Comparison of ENCODE assay signal across 10 cellular contexts in the genomic region with DNA sequence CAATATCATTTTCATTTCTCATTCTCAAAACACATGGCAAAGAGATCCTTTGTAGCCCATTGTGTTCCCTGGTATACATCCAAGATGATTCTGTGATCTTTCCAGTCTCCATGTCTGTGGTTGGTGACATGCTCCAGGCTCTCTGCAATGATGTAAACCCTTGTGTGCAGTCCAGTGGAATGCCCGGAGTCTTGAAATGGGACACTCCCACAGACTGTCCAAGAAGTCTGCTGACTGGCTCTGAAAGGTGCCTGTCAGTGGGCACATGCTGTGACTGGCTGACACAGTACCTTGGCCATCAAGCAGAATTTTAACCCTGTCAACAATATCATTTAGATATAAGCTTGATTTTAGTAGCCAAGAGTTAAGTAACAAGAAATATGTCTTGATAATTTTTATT.
DNase-seq lines count a peak whose midpoint lies in the region; FAIRE-seq and TF ChIP-seq lines count a peak whose summit lies in the region.
"Had no signal": no experiment of that assay in that cellular context is flagged by ENCODE, and none has a peak within 500 bp of the region (broad histone marks: within the 10 kb centered on the region; RNA-seq: fewer than 3 reads in every experiment).

No MANE protein-coding gene starts in this region.

- no peaks in the 10 kb centered on the region for H3K27me3 ChIP-seq in breast epithelium
- no peaks in the 10 kb centered on the region for H3K27me3 ChIP-seq in subcutaneous abdominal adipose tissue (ENCODE audit: control insufficient read depth in 5 of 5, insufficient read depth in 4 of 5, low read length in 5 of 5)

- H3K9me3 ChIP-seq in breast epithelium = no peaks in the 10 kb centered on the region
- no peaks in the 10 kb centered on the region for H3K9me3 ChIP-seq in subcutaneous abdominal adipose tissue (ENCODE audit: control insufficient read depth in 5 of 5, low read length in 5 of 5)

- FAIRE-seq in GM12891 (lab: Jason Lieb, UNC) = no peak
- FAIRE-seq: small intestine had no signal

- H3K4me3 ChIP-seq in breast epithelium (no peak overlapping the region), subcutaneous abdominal adipose tissue (ENCODE audit: low read depth in 1 of 5, low read length in 5 of 5) (no peak overlapping the region)

- POLR2A ChIA-PET in HEK293T (lab: Yijun Ruan, JAX) = no interaction called here

- CTCF ChIA-PET in HEK293T (lab: Yijun Ruan, JAX) = no interaction called here

- TF ChIP-seq POLR2A in breast epithelium (IDR thresholded peaks at IDR 0.05) = no peak
- no peak for TF ChIP-seq POLR2A in GM12891 (IDR thresholded peaks at IDR 0.05; ENCODE audit: low read depth, low read length)

- H3K4me1 ChIP-seq in breast epithelium = no peaks in the 10 kb centered on the region
- peaks cover 0 to 19% (median 13%) of the 10 kb centered on the region in 5 donors for H3K4me1 ChIP-seq in subcutaneous abdominal adipose tissue (ENCODE audit: control insufficient read depth in 5 of 5, insufficient read depth in 5 of 5, low read length in 5 of 5)

- H3K36me3 ChIP-seq in breast epithelium (no peaks in the 10 kb centered on the region), subcutaneous abdominal adipose tissue (ENCODE audit: control insufficient read depth in 5 of 5, insufficient read depth in 5 of 5, low read length in 5 of 5) (no peaks in the 10 kb centered on the region)

- TF ChIP-seq CTCF in breast epithelium (IDR thresholded peaks at IDR 0.05) (no peak), GM13976 (IDR thresholded peaks at IDR 0.05; ENCODE audit: borderline replicate concordance, control extremely low read depth, extremely low read depth, insufficient read depth, missing control alignments) (no peak)

- DNase-seq in HEK293T (ENCODE audit: extremely low spot score) = peak; percentile 60
- peak in 1 of 2 donors; percentile 85 for DNase-seq in breast epithelium (ENCODE audit: low spot score in 2 of 2)
- DNase-seq in iPS-NIHi11 (ENCODE audit: low spot score) = peak; percentile 76
- no peak for DNase-seq in GM13976 (ENCODE audit: low spot score)
- DNase-seq in NCI-H524 (lab: John Stamatoyannopoulos, UW) = no peak
- no peak for DNase-seq in GM12891 (ENCODE audit: insufficient read length, low spot score)
- DNase-seq in activated gamma-delta T cell (lab: John Stamatoyannopoulos, UW) = no peak
- DNase-seq: small intestine, T-helper 1 cell had no signal

- H3K27ac ChIP-seq in breast epithelium (peak overlapping the region; percentile 70 to 86), subcutaneous abdominal adipose tissue (ENCODE audit: low read depth, low read length) (peak overlapping the region; percentile 42)

- intact Hi-C loops in breast epithelium (cut with DNase I; ENCODE audit: low total_unique reads) = no loop called here

- in situ Hi-C loops in GM13976 (cut with MboI; ENCODE audit: low sequenced_read_pairs, unreplicated experiment) = no loop called here

- no peak overlapping the region for H3K9ac ChIP-seq in subcutaneous abdominal adipose tissue (ENCODE audit: low read length in 5 of 5)

TF ChIP-seq in HEK293T, 16 proteins besides CTCF, POLR2A, EP300 and RAD21:
- no peak for TF ChIP-seq BHLHE40 (IDR thresholded peaks at IDR 0.05; ENCODE audit: borderline replicate concordance)
- TF ChIP-seq, protein P1, sequence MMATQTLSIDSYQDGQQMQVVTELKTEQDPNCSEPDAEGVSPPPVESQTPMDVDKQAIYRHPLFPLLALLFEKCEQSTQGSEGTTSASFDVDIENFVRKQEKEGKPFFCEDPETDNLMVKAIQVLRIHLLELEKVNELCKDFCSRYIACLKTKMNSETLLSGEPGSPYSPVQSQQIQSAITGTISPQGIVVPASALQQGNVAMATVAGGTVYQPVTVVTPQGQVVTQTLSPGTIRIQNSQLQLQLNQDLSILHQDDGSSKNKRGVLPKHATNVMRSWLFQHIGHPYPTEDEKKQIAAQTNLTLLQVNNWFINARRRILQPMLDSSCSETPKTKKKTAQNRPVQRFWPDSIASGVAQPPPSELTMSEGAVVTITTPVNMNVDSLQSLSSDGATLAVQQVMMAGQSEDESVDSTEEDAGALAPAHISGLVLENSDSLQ (IDR thresholded peaks at IDR 0.05) = peak; percentile 96

TF ChIP-seq in GM12891, 5 proteins besides CTCF, POLR2A, EP300 and RAD21:
- no peak for TF ChIP-seq PAX5 (IDR thresholded peaks at IDR 0.05; ENCODE audit: insufficient read depth, low read length, severe bottlenecking)
- TF ChIP-seq POLR2AphosphoS5 (IDR thresholded peaks at IDR 0.05; ENCODE audit: low read depth, low read length) = no peak
- no peak for TF ChIP-seq POU2F2 (IDR thresholded peaks at IDR 0.05; ENCODE audit: low read depth, low read length)

Comparison
In these comparisons a context has a peak if more than half of its experiments do, and no peak if none do; other contexts are left out.
1. DNase-seq: peak in HEK293T (single experiment) and iPS-NIHi11 (single experiment); none in GM13976 (single experiment), NCI-H524 (0 of 2), GM12891 (single experiment) and activated gamma-delta T cell (single experiment).